ENCODE assay signal across 26 cellular contexts in the genomic region with DNA sequence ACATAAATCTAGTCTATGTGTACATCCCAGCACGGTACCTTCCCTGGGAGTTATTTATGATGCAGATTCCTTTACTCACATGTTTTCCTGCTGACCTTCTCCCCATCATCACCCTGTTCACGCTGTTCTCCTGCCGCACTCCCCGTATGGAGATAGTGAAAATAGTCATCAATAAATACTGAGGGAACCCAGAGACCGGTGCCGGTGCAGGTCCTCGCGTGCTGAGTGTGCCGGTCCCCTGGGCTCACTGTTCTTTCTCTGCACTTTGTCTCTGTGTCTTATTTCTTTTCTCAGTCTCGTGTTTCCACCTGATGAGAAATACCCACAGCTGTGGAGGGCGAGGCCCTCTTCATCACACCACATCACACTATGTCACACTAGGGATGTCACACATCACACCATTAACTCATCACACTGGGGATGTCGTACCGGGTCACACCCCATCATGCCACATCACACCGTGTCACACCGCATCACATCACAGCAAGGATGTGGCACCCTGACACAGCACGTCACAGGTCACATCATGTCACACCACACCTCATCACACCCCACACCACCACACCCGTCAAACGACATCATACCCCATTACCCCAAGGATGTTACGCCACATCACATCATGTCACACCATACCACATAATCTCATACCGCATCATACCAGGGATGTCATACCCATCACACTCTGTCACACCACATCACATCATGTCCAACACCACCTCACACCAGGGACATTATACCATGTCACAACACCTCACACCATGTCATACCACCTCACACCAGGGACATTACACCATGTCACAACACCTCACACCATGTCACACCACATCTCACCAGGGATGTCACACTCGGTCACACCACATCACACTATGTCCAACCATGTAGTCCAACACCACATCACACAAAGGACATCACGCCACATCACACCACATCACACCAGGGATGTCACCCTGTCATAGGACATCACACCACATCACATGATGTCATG.
DNase-seq lines count a peak whose midpoint lies in the region; ATAC-seq, FAIRE-seq and TF ChIP-seq lines count a peak whose summit lies in the region.
"Had no signal": no experiment of that assay in that cellular context is flagged by ENCODE, and none has a peak within 500 bp of the region (broad histone marks: within the 10 kb centered on the region; RNA-seq: fewer than 3 reads in every experiment).

No MANE protein-coding gene starts in this region.

- no peak overlapping the region for H3K9ac ChIP-seq in K562 (ENCODE audit: insufficient read depth in 1 of 2, low read depth in 2 of 2, low read length in 2 of 2)

- no peak overlapping the region for H2AFZ ChIP-seq in K562 (ENCODE audit: low read depth, low read length)

- H3K27me3 Mint-ChIP-seq in activated naive CD8-positive, alpha-beta T cell treated with anti-CD3 and anti-CD28 coated beads, Interleukin-2, amount 50 U/mL, for 24 hours, result peaks cover 2% of the 10 kb centered on the region
- H3K27me3 Mint-ChIP-seq in activated naive CD8-positive, alpha-beta T cell treated with anti-CD3 and anti-CD28 coated beads for 36 hours, result no peaks in the 10 kb centered on the region
- H3K27me3 Mint-ChIP-seq in natural killer cell treated with Interleukin-12 subunit alpha and Interleukin-12 subunit beta and Interleukin-15 and Interleukin-18, amount 100 ng/mL, for 72 hours, result peaks cover 4 to 12% of the 10 kb centered on the region in 2 donors

- no peaks in the 10 kb centered on the region for H3K4me1 Mint-ChIP-seq in activated naive CD8-positive, alpha-beta T cell treated with anti-CD3 and anti-CD28 coated beads, Interleukin-2, amount 50 U/mL, for 24 hours
- H3K4me1 Mint-ChIP-seq in activated naive CD8-positive, alpha-beta T cell treated with anti-CD3 and anti-CD28 coated beads for 36 hours, result no peaks in the 10 kb centered on the region
- H3K4me1 Mint-ChIP-seq in natural killer cell treated with Interleukin-12 subunit alpha and Interleukin-12 subunit beta and Interleukin-15 and Interleukin-18, amount 100 ng/mL, for 72 hours (ENCODE audit: low read depth in 2 of 2), result no peaks in the 10 kb centered on the region

- BruUV-seq in K562 (replicated peaks; lab: Mats Ljungman, UMichigan), result no TSS peak

- ATAC-seq in activated naive CD8-positive, alpha-beta T cell treated with anti-CD3 and anti-CD28 coated beads, Interleukin-2, amount 50 U/mL, for 24 hours, result peak; percentile 34
- no peak for ATAC-seq in K562
- peak; percentile 49 to 58 for ATAC-seq in natural killer cell treated with Interleukin-12 subunit alpha and Interleukin-12 subunit beta and Interleukin-15 and Interleukin-18, amount 100 ng/mL, for 72 hours
- ATAC-seq in aorta (ENCODE audit: low FRiP score), result peak; percentile 15

- no peak for TF ChIP-seq RAD21 in K562 (CRISPR knock-in tag; conservative IDR thresholded peaks at IDR 0.05 in 1 of 2, IDR thresholded peaks at IDR 0.05 in 1 of 2)

- H3K36me3 ChIP-seq in K562 (ENCODE audit: control insufficient read depth, insufficient read depth, low read length) (no peaks in the 10 kb centered on the region), aorta (ENCODE audit: control insufficient read depth in 1 of 2, insufficient read depth in 2 of 2, low read length in 1 of 2) (no peaks in the 10 kb centered on the region), ascending aorta (no peaks in the 10 kb centered on the region)
- H3K36me3 ChIP-seq: adrenal gland, BE2C, cardiac muscle cell, prostate gland, tibial artery had no signal

- in situ Hi-C loops in K562 (cut with MboI), result loop anchor here (5.0 kb wide), 1 partner anchor 96 kb away; no protein-coding TSS in a partner anchor

- intact Hi-C loops in K562 (cut with micrococcal nuclease) (no loop called here), aorta (cut with DNase I) (no loop called here), ascending aorta (cut with DNase I) (no loop called here)

- H3K9me3 ChIP-seq in K562 (replicated peaks; ENCODE audit: control insufficient read depth, insufficient read depth, low read depth, low read length) (no peaks in the 10 kb centered on the region), aorta (ENCODE audit: control insufficient read depth, low read length) (no peaks in the 10 kb centered on the region), ascending aorta (no peaks in the 10 kb centered on the region)
- H3K9me3 ChIP-seq: adrenal gland, BE2C, prostate gland had no signal

- TF ChIP-seq CTCF in K562 (IDR thresholded peaks at IDR 0.05 in 2 of 3, conservative IDR thresholded peaks at IDR 0.05 in 1 of 3; ENCODE audit: insufficient read depth in 2 of 3, low read depth in 1 of 3, low read length in 3 of 3) (no peak), ascending aorta (IDR thresholded peaks at IDR 0.05) (no peak)

- H3K79me2 ChIP-seq in K562 (ENCODE audit: control insufficient read depth, insufficient read depth, low read length), result no peaks in the 10 kb centered on the region

- H3K9me1 ChIP-seq in K562 (ENCODE audit: control insufficient read depth, insufficient read depth, low read length), result no peaks in the 10 kb centered on the region

- H3K4me3 Mint-ChIP-seq in activated naive CD8-positive, alpha-beta T cell treated with anti-CD3 and anti-CD28 coated beads, Interleukin-2, amount 50 U/mL, for 24 hours, result no peak overlapping the region
- no peak overlapping the region for H3K4me3 Mint-ChIP-seq in activated naive CD8-positive, alpha-beta T cell treated with anti-CD3 and anti-CD28 coated beads for 36 hours
- no peak overlapping the region for H3K4me3 Mint-ChIP-seq in natural killer cell treated with Interleukin-12 subunit alpha and Interleukin-12 subunit beta and Interleukin-15 and Interleukin-18, amount 100 ng/mL, for 72 hours
- H3K4me3 Mint-ChIP-seq: HFFc6 had no signal

- no peak overlapping the region for H3K27ac Mint-ChIP-seq in activated naive CD8-positive, alpha-beta T cell treated with anti-CD3 and anti-CD28 coated beads, Interleukin-2, amount 50 U/mL, for 24 hours
- no peak overlapping the region for H3K27ac Mint-ChIP-seq in activated naive CD8-positive, alpha-beta T cell treated with anti-CD3 and anti-CD28 coated beads for 36 hours
- peak overlapping the region in 1 of 2 donors; percentile 5 for H3K27ac Mint-ChIP-seq in natural killer cell treated with Interleukin-12 subunit alpha and Interleukin-12 subunit beta and Interleukin-15 and Interleukin-18, amount 100 ng/mL, for 72 hours
- H3K27ac Mint-ChIP-seq: HFFc6 had no signal

- FAIRE-seq in K562 (lab: Jason Lieb, UNC), result no peak
- FAIRE-seq: A204.1, GM12892, GM19239, RCC 7860 had no signal

- H3K4me1 ChIP-seq in K562 (replicated peaks in 1 of 2; ENCODE audit: control insufficient read depth in 2 of 2, insufficient read depth in 2 of 2, low read length in 2 of 2), result no peaks in the 10 kb centered on the region
- no peaks in the 10 kb centered on the region for H3K4me1 ChIP-seq in aorta (ENCODE audit: control insufficient read depth in 1 of 2, insufficient read depth in 2 of 2, low read length in 2 of 2)
- no peaks in the 10 kb centered on the region for H3K4me1 ChIP-seq in ascending aorta
- H3K4me1 ChIP-seq: adrenal gland, BE2C, prostate gland, tibial artery had no signal

- no peak for TF ChIP-seq EP300 in K562 (IDR thresholded peaks at IDR 0.05; ENCODE audit: low read length)

- no peak for TF ChIP-seq POLR2A in K562 (conservative IDR thresholded peaks at IDR 0.05)

- CTCF ChIA-PET in K562 (lab: Yijun Ruan, JAX; ENCODE audit: low intra/inter-chr PET ratio), result no interaction called here

- H3K27me3 ChIP-seq in K562 (ENCODE audit: control insufficient read depth in 2 of 2, insufficient read depth in 2 of 2, low read length in 2 of 2), result peaks cover 0 to 8% of the 10 kb centered on the region in 2 experiments; a peak in 2 of 5 replicates
- H3K27me3 ChIP-seq in aorta (ENCODE audit: control insufficient read depth in 1 of 2, insufficient read depth in 2 of 2, low read length in 1 of 2), result no peaks in the 10 kb centered on the region
- H3K27me3 ChIP-seq in ascending aorta, result no peaks in the 10 kb centered on the region
- H3K27me3 ChIP-seq: adrenal gland, BE2C, cardiac muscle cell, tibial artery had no signal

- 2% methylated on average over 21 of the region's 22 CpGs for WGBS in K562 (ENCODE audit: insufficient coverage, low coverage, missing lambda C conversion rate)
- WGBS in aorta, 2 donors, result 88 to 89% methylated on average over 22 of the region's 22 CpGs

- no peak overlapping the region for H3K4me2 ChIP-seq in K562 (ENCODE audit: insufficient read depth, low read length)

- no peak for DNase-seq in activated naive CD8-positive, alpha-beta T cell treated with anti-CD3 and anti-CD28 coated beads, Interleukin-2, amount 50 U/mL, for 24 hours
- no peak for DNase-seq in activated naive CD8-positive, alpha-beta T cell treated with anti-CD3 and anti-CD28 coated beads for 36 hours
- DNase-seq in K562 (ENCODE audit: extremely low read depth in 1 of 4, low spot score in 3 of 4) (no peak), aorta (peak in 1 of 2 donors; percentile 36), ascending aorta (ENCODE audit: low spot score in 2 of 2) (no peak), NCI-H1436 treated with DMSO at 0.1 percent for 48 hours (lab: John Stamatoyannopoulos, UW) (no peak), NCI-H1694 (lab: John Stamatoyannopoulos, UW) (no peak)
- no peak for DNase-seq in natural killer cell treated with Interleukin-12 subunit alpha and Interleukin-12 subunit beta and Interleukin-15 and Interleukin-18, amount 100 ng/mL, for 72 hours (ENCODE audit: low spot score)
- DNase-seq: activated gamma-delta T cell treated with Interleukin-2 at 50 U/mL for 16 hours; adrenal gland; COR-L47; dermis blood vessel endothelial cell; DND-41; glutamatergic neuron; HFFc6; stimulated activated CD4-positive, alpha-beta T cell treated with anti-CD3 and anti-CD28 coated beads, Interleukin-2, amount 100 ng/mL, for 24 hours; stimulated activated naive CD4-positive, alpha-beta T cell treated with Interleukin-2 at 50 U/mL for 16 hours; tibial artery had no signal

- POLR2A ChIA-PET in K562 (lab: Yijun Ruan, JAX), result no interaction called here

- H3K36me3 Mint-ChIP-seq in activated naive CD8-positive, alpha-beta T cell treated with anti-CD3 and anti-CD28 coated beads, Interleukin-2, amount 50 U/mL, for 24 hours (ENCODE audit: low read depth), result no peaks in the 10 kb centered on the region
- no peaks in the 10 kb centered on the region for H3K36me3 Mint-ChIP-seq in activated naive CD8-positive, alpha-beta T cell treated with anti-CD3 and anti-CD28 coated beads for 36 hours
- H3K36me3 Mint-ChIP-seq in natural killer cell treated with Interleukin-12 subunit alpha and Interleukin-12 subunit beta and Interleukin-15 and Interleukin-18, amount 100 ng/mL, for 72 hours, result no peaks in the 10 kb centered on the region

- H3K4me3 ChIP-seq in K562 (no peak overlapping the region), aorta (ENCODE audit: low read length in 2 of 2) (no peak overlapping the region), ascending aorta (no peak overlapping the region)
- H3K4me3 ChIP-seq: adrenal gland, cardiac muscle cell, prostate gland, skin epidermis, tibial artery had no signal

- H3K9me3 Mint-ChIP-seq in activated naive CD8-positive, alpha-beta T cell treated with anti-CD3 and anti-CD28 coated beads, Interleukin-2, amount 50 U/mL, for 24 hours, result no peaks in the 10 kb centered on the region
- H3K9me3 Mint-ChIP-seq in activated naive CD8-positive, alpha-beta T cell treated with anti-CD3 and anti-CD28 coated beads for 36 hours, result no peaks in the 10 kb centered on the region
- no peaks in the 10 kb centered on the region for H3K9me3 Mint-ChIP-seq in natural killer cell treated with Interleukin-12 subunit alpha and Interleukin-12 subunit beta and Interleukin-15 and Interleukin-18, amount 100 ng/mL, for 72 hours

- no peaks in the 10 kb centered on the region for H4K20me1 ChIP-seq in K562 (replicated peaks; ENCODE audit: control insufficient read depth, insufficient read depth, low read length)

- H3K27ac ChIP-seq in K562 (ENCODE audit: extremely low read depth, low read depth, low read length) (no peak overlapping the region), aorta (ENCODE audit: low read depth in 1 of 2, low read length in 2 of 2) (no peak overlapping the region), ascending aorta (no peak overlapping the region)
- H3K27ac ChIP-seq: adrenal gland, cardiac muscle cell, prostate gland, tibial artery had no signal
